Comparison of ENCODE assay signal across 8 cellular contexts in the genomic region with DNA sequence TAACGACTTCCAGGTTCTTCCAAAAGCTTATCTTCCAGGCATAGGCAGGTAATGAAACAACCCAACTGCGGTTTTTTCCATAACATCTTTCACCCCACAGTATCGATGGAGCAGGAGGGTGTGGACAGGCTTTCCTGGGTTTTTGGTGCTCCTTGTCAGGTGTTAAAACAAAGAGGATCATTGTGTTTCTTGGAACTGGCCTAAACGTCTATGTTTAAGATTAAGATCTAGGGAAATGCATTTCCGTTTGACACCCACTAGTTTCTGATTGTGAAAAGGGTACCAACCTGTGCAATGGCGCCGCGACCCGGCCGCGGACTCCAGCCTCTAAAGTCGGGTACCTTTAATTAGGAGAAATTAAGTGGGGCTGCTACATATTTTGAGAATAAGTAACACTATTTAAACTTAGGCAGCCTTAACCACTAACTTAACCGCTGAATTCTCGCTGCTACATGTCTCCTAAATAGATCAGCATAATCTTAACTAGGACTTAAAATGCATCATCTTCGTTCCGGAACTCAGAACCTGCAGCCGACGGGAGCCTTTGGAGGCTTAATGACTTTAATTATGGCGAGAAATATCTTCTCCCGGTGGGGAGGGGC. TPM values are rescaled to one million over a fixed set of nuclear protein-coding genes. Genes with fewer than 3 reads are reported as not detected.
DNase-seq lines count a peak whose midpoint lies in the region; ATAC-seq and TF ChIP-seq lines count a peak whose summit lies in the region.

No MANE protein-coding gene starts in this region.

- TF ChIP-seq CTCF in body of pancreas (IDR thresholded peaks at IDR 0.05) (peak in 1 of 7 experiments; percentile 23), liver (IDR thresholded peaks at IDR 0.05; ENCODE audit: low read depth, low read length, missing input control) (no peak), thyroid gland (IDR thresholded peaks at IDR 0.05) (no peak)

- peak overlapping the region; percentile 45 for H3K4me3 Mint-ChIP-seq in activated T-cell treated with anti-CD3 and anti-CD28 coated beads, Interleukin-2, amount 50 U/mL, for 24 hours

- ATAC-seq in body of pancreas: peak; percentile 1
- ATAC-seq in activated CD4-positive, CD25-positive, alpha-beta regulatory T cell treated with anti-CD3 and anti-CD28 coated beads, Interleukin-2, amount 50 U/mL, for 24 hours: no peak

- H3K27me3 Mint-ChIP-seq in activated T-cell treated with anti-CD3 and anti-CD28 coated beads, Interleukin-2, amount 50 U/mL, for 24 hours: peaks cover 87% of the 10 kb centered on the region

- TF ChIP-seq POLR2A in body of pancreas (IDR thresholded peaks at IDR 0.05) (no peak), thyroid gland (IDR thresholded peaks at IDR 0.05) (no peak)

- H3K9me3 ChIP-seq in body of pancreas (no peaks in the 10 kb centered on the region), liver (ENCODE audit: control insufficient read depth in 4 of 4, low read length in 3 of 4) (no peaks in the 10 kb centered on the region), thyroid gland (no peaks in the 10 kb centered on the region)

- 5 to 8% methylated on average over 20 of the region's 20 CpGs for WGBS in body of pancreas, 2 donors
- WGBS in liver: 14% methylated on average over 20 of the region's 20 CpGs
- WGBS in thyroid gland, 2 donors: 22 to 31% methylated on average over 20 of the region's 20 CpGs

- no peaks in the 10 kb centered on the region for H3K27me3 ChIP-seq in body of pancreas
- no peaks in the 10 kb centered on the region for H3K27me3 ChIP-seq in liver (ENCODE audit: control insufficient read depth in 4 of 4, insufficient read depth in 4 of 4, low read length in 3 of 4)
- H3K27me3 ChIP-seq in thyroid gland: no peaks in the 10 kb centered on the region

- H3K36me3 ChIP-seq in body of pancreas (replicated peaks in 1 of 2; ENCODE audit: insufficient read depth in 1 of 2, low read depth in 2 of 2) (no peaks in the 10 kb centered on the region), liver (ENCODE audit: control insufficient read depth in 4 of 4, insufficient read depth in 3 of 4, low read depth in 1 of 4, low read length in 3 of 4) (no peaks in the 10 kb centered on the region), thyroid gland (no peaks in the 10 kb centered on the region)

- no peak for DNase-seq in activated T-cell treated with anti-CD3 and anti-CD28 coated beads, Interleukin-2, amount 50 U/mL, for 24 hours
- no peak for DNase-seq in activated T-cell treated with anti-CD3 and anti-CD28 coated beads, Interleukin-2, amount 50 U/mL, for 1 hour
- peak in 3 of 4 donors; percentile 16 to 53 (median 28) for DNase-seq in body of pancreas
- peak in 1 of 2 donors; percentile 27 for DNase-seq in thyroid gland
- DNase-seq in activated CD4-positive, alpha-beta T cell treated with anti-CD3 and anti-CD28 coated beads, Interleukin-2, amount 50 U/mL, for 48 hours: no peak
- no peak for DNase-seq in NCI-H524 (lab: John Stamatoyannopoulos, UW)

- intact Hi-C loops in body of pancreas (cut with DNase I): no loop called here
- intact Hi-C loops in thyroid gland (cut with DNase I): loop anchor here (10.0 kb wide), 1 partner anchor 115 kb away; no protein-coding TSS in a partner anchor

- H3K4me1 ChIP-seq in body of pancreas: peaks cover 54% of the 10 kb centered on the region
- H3K4me1 ChIP-seq in liver (ENCODE audit: control insufficient read depth in 4 of 4, insufficient read depth in 4 of 4, low read length in 3 of 4): peaks cover 15 to 47% (median 29%) of the 10 kb centered on the region in 4 donors
- peaks cover 29 to 44% of the 10 kb centered on the region in 2 donors for H3K4me1 ChIP-seq in thyroid gland

- peak overlapping the region in 1 of 2 donors; percentile 17 for H3K4me3 ChIP-seq in body of pancreas
- peak overlapping the region; percentile 20 to 64 (median 46) for H3K4me3 ChIP-seq in liver (ENCODE audit: low read depth in 1 of 3, low read length in 3 of 3)
- H3K4me3 ChIP-seq in thyroid gland (replicated peaks in 1 of 3): peak overlapping the region in 2 of 3 donors; percentile 16 to 44

- no peaks in the 10 kb centered on the region for H3K9me3 Mint-ChIP-seq in activated T-cell treated with anti-CD3 and anti-CD28 coated beads, Interleukin-2, amount 50 U/mL, for 24 hours

- peaks cover 16% of the 10 kb centered on the region for H3K4me1 Mint-ChIP-seq in activated T-cell treated with anti-CD3 and anti-CD28 coated beads, Interleukin-2, amount 50 U/mL, for 24 hours (ENCODE audit: low read depth)

- TF ChIP-seq RAD21 in liver (IDR thresholded peaks at IDR 0.05): peak in 1 of 2 donors; percentile 64

- no peaks in the 10 kb centered on the region for H3K36me3 Mint-ChIP-seq in activated T-cell treated with anti-CD3 and anti-CD28 coated beads, Interleukin-2, amount 50 U/mL, for 24 hours (ENCODE audit: low read depth)

- H3K27ac ChIP-seq in body of pancreas: peak overlapping the region; percentile 82 to 93 (median 87)
- peak overlapping the region; percentile 92 to 97 for H3K27ac ChIP-seq in liver (ENCODE audit: low read depth in 1 of 2, low read length in 2 of 2)
- H3K27ac ChIP-seq in thyroid gland: peak overlapping the region; percentile 88 to 96 (median 90)

- H3K27ac Mint-ChIP-seq in activated T-cell treated with anti-CD3 and anti-CD28 coated beads, Interleukin-2, amount 50 U/mL, for 24 hours: no peak overlapping the region

- peak overlapping the region; percentile 32 to 40 for H3K9ac ChIP-seq in liver (ENCODE audit: low read depth in 1 of 2, low read length in 2 of 2)

TF ChIP-seq in liver, 16 proteins besides CTCF, POLR2A, EP300 and RAD21:
- TF ChIP-seq TAF1 (conservative IDR thresholded peaks at IDR 0.05) (no peak), FOXA1 (IDR thresholded peaks at IDR 0.05) (no peak), RXRA (IDR thresholded peaks at IDR 0.05) (no peak), YY1 (IDR thresholded peaks at IDR 0.05) (peak; percentile 59)

RNA-seq across cellular contexts. Expression of a gene that starts 31.5 kb away (rescaled TPM):
- total RNA-seq in body of pancreas (not detected), liver (under 1 TPM in 1 of 2 donors, not detected in 1; 0.14 TPM), thyroid gland (not detected)
- not detected for polyA plus RNA-seq in liver

RNA-seq across cellular contexts. Expression of a gene that starts 42.7 kb away (rescaled TPM):
- 1 to 10 TPM; 6.6 to 7.3 TPM for total RNA-seq in body of pancreas
- 10 to 100 TPM in 1 of 2 donors, 1 to 10 TPM in 1; 5.4 to 22.6 TPM for total RNA-seq in liver
- polyA plus RNA-seq in liver: 1 to 10 TPM; 1.2 to 2.2 TPM
- 10 to 100 TPM; 18.1 to 27.1 (median 25.6) TPM for total RNA-seq in thyroid gland

Comparison
In these comparisons a context has a peak if more than half of its experiments do, and no peak if none do; other contexts are left out.
1. DNase-seq: peak in body of pancreas (3 of 4); none in activated T-cell treated with anti-CD3 and anti-CD28 coated beads, Interleukin-2, amount 50 U/mL, for 24 hours (single experiment), activated T-cell treated with anti-CD3 and anti-CD28 coated beads, Interleukin-2, amount 50 U/mL, for 1 hour (single experiment), activated CD4-positive, alpha-beta T cell treated with anti-CD3 and anti-CD28 coated beads, Interleukin-2, amount 50 U/mL, for 48 hours (0 of 2) and NCI-H524 (0 of 2).
2. Peak in every context shown above with its lines, with median percentiles within 50 percentile points of each other: H3K27ac ChIP-seq.